In the genomic region with DNA sequence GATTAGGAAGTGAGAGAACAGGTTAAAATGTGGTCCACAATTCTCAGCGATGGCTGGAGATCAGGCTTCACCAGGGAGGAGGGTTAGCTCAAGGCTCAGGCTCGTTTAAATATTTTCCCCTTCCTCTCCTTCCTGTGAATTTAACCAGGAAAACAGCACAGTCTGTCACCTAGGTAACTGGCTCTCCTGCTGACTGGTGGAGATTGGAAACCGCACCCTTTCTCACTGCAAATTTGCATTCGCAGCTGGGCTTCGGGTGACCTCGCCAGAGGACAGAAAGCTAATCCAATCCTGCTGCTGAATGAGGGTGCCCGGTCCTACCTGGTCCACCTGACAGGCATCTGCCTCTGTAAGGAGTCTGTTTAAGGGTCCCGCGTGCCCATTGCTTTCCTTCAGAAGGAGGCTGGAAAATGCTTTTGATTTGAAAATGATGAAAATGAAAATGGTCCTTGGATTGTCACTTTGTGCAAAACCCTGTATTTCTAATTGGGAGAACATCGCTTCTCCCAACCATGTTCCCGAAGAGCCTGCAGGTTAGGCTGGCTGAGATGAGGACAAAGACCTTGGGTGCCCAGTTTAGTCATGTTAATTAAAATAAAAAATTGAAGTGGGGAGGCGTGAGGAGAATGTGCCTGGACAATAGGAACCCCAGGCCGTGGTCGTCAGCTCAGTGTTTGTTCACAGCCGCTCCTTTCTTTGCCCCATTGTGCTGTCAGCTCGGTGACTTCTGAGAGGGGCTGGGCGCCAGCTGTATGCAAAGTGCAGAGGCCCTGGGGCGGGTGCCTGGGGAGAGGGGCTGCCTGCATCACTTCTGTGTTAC, we compare ENCODE assay signal across 8 cellular contexts. TPM values are rescaled to one million over a fixed set of nuclear protein-coding genes. Genes with fewer than 3 reads are reported as not detected.
A peak's percentile ranks its signal among the peaks of the same experiment; 100 is the strongest.
DNase-seq lines count a peak whose midpoint lies in the region; ATAC-seq and TF ChIP-seq lines count a peak whose summit lies in the region.

No MANE protein-coding gene starts in this region.

- H3K27ac ChIP-seq in mesodermal cell (ENCODE audit: low read depth, low read length, severe bottlenecking) = peak overlapping the region; percentile 51

- DNase-seq in Daoy (ENCODE audit: low read depth) = peak; percentile 34
- DNase-seq in NCI-H2081 treated with DMSO at 0.1 percent for 48 hours (lab: John Stamatoyannopoulos, UW) = peak; percentile 98
- no peak for DNase-seq in H4 (ENCODE audit: low spot score)
- DNase-seq in HUDEP-2 (lab: John Stamatoyannopoulos, UW; ENCODE audit: unreplicated experiment in 76 of 76) = no peak
- no peak for DNase-seq in HFFc6

- H3K36me3 Mint-ChIP-seq in brain (no peaks in the 10 kb centered on the region), HFFc6 (ENCODE audit: low read depth) (no peaks in the 10 kb centered on the region)

- ATAC-seq in GM18868 (IDR thresholded peaks at IDR 0.05; ENCODE audit: unreplicated experiment) = no peak

- H3K27me3 Mint-ChIP-seq in brain (peaks cover 3% of the 10 kb centered on the region), HFFc6 (ENCODE audit: insufficient read depth) (peaks cover 1% of the 10 kb centered on the region)

- H3K9me3 Mint-ChIP-seq in brain = peaks cover 0 to 3% (median 0%) of the 10 kb centered on the region in 5 experiments
- H3K9me3 Mint-ChIP-seq in HFFc6 = no peaks in the 10 kb centered on the region

- no peak overlapping the region for H3K4me3 ChIP-seq in mesodermal cell (ENCODE audit: extremely low read depth, insufficient read depth, low read length, poor library complexity, severe bottlenecking)

- TF ChIP-seq CTCF in brain (conservative IDR thresholded peaks at IDR 0.05) (no peak), HFFc6 (IDR thresholded peaks at IDR 0.05) (no peak)

- peaks cover 5% of the 10 kb centered on the region for H3K4me1 ChIP-seq in mesodermal cell (ENCODE audit: control insufficient read depth, insufficient read depth, low read length, poor library complexity, severe bottlenecking)

- H3K9me3 ChIP-seq in mesodermal cell (ENCODE audit: control insufficient read depth, low read length) = no peaks in the 10 kb centered on the region

- WGBS in mesodermal cell (ENCODE audit: insufficient coverage in 2 of 2), 2 experiments = 7 to 10% methylated on average over 14 to 16 of the region's 18 CpGs

- no peaks in the 10 kb centered on the region for H3K36me3 ChIP-seq in mesodermal cell (ENCODE audit: control insufficient read depth, insufficient read depth, low read length)

- H3K27ac Mint-ChIP-seq in brain (peak overlapping the region; percentile 60 to 97 (median 95)), HFFc6 (no peak overlapping the region)

- H3K4me3 Mint-ChIP-seq in brain (peak overlapping the region; percentile 24 to 79 (median 72)), HFFc6 (no peak overlapping the region)

- H3K4me1 Mint-ChIP-seq in brain (peaks cover 62% of the 10 kb centered on the region), HFFc6 (ENCODE audit: low read depth) (peaks cover 26% of the 10 kb centered on the region)

RNA-seq across cellular contexts. Expression of gene MTCL1, which starts 43.4 kb away (rescaled TPM):
- total RNA-seq in Daoy (2014; rRNA removed; shearing (Covaris generic)) = 12.2 and 20.8 TPM in 2 replicates
- 26.5 TPM for polyA plus RNA-seq in brain (ENCODE audit: insufficient read depth, low read depth, low replicate concordance)
- 8.7 TPM for polyA plus RNA-seq in mesodermal cell (2013, experiment 1 of 2)
- polyA plus RNA-seq in mesodermal cell (2013, experiment 2 of 2) = 7.6 TPM
- total RNA-seq in H4 (2014; rRNA removed; shearing (Covaris generic)) = 5.7 and 11.1 TPM in 2 replicates
- total RNA-seq in HFFc6 (2021; fragmentation: NEBNext Ultra II Directional; extraction: Animal tissue kit (Norgen Biotek cat#: 25700)) = 10 to 100 TPM; 47.2 to 59.7 (median 55.3) TPM

RNA-seq across cellular contexts. Expression of gene RAB12, which starts 52.7 kb away (rescaled TPM):
- 27.8 and 33.1 TPM in 2 replicates for total RNA-seq in Daoy (2014; rRNA removed; shearing (Covaris generic))
- polyA plus RNA-seq in brain (ENCODE audit: insufficient read depth, low read depth, low replicate concordance) = 15.1 TPM
- polyA plus RNA-seq in mesodermal cell (2013, experiment 1 of 2) = 37.0 TPM
- polyA plus RNA-seq in mesodermal cell (2013, experiment 2 of 2) = 38.3 TPM
- 68.4 and 71.5 TPM in 2 replicates for total RNA-seq in H4 (2014; rRNA removed; shearing (Covaris generic))
- total RNA-seq in HFFc6 (2021; fragmentation: NEBNext Ultra II Directional; extraction: Animal tissue kit (Norgen Biotek cat#: 25700)) = 10 to 100 TPM; 34.1 to 38.0 (median 36.4) TPM

Comparison
In these comparisons a context has a peak if more than half of its experiments do, and no peak if none do; other contexts are left out.
1. DNase-seq: peak in Daoy (single experiment) and NCI-H2081 treated with DMSO at 0.1 percent for 48 hours (single experiment); none in H4 (single experiment), HUDEP-2 (0 of 76) and HFFc6 (single experiment).